ENCODE assay signal across 1 cellular context in the genomic region with DNA sequence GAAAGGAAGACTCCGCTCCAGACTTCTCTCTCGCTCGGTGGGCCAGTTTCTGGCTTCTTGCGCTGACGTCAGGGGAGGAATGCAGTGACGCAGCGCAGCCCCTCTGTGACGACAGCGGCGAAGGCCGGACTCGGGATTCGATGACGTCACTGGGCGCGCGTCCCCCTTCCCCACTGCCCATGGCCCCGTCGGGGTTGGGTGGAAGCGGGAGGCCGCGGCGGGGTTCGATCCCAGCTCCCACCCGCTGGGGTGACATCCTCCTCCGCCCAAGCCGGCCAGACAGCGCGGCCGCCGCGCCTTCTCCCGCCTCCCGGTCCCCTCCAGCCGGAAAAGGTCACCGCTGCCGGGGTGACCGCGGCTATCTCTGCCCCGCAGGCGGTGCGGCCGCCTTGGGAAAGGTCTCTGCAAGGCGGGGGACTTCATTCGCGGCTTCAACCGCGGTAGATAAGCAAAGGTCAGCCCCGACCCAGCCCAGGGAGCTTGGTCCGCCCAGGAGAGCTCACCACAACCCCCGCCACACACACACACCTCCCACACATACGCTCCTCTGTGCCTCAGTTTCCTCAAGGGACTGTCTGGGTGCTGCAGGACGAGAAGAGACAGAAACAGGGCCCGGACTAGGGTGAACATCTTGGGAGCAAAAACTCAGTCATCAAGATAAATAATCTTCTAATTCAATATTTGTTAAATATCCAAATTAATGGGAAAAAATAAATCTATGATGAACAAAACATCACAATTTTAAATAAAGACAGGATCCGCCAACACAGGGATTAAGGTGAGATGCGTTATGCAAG.
TF ChIP-seq lines count a peak whose summit lies in the region.

No MANE protein-coding gene starts in this region.

TF ChIP-seq in K562, 482 proteins besides CTCF, POLR2A, EP300 and RAD21 (continued from another document and continues in another):
- TF ChIP-seq, protein P1, sequence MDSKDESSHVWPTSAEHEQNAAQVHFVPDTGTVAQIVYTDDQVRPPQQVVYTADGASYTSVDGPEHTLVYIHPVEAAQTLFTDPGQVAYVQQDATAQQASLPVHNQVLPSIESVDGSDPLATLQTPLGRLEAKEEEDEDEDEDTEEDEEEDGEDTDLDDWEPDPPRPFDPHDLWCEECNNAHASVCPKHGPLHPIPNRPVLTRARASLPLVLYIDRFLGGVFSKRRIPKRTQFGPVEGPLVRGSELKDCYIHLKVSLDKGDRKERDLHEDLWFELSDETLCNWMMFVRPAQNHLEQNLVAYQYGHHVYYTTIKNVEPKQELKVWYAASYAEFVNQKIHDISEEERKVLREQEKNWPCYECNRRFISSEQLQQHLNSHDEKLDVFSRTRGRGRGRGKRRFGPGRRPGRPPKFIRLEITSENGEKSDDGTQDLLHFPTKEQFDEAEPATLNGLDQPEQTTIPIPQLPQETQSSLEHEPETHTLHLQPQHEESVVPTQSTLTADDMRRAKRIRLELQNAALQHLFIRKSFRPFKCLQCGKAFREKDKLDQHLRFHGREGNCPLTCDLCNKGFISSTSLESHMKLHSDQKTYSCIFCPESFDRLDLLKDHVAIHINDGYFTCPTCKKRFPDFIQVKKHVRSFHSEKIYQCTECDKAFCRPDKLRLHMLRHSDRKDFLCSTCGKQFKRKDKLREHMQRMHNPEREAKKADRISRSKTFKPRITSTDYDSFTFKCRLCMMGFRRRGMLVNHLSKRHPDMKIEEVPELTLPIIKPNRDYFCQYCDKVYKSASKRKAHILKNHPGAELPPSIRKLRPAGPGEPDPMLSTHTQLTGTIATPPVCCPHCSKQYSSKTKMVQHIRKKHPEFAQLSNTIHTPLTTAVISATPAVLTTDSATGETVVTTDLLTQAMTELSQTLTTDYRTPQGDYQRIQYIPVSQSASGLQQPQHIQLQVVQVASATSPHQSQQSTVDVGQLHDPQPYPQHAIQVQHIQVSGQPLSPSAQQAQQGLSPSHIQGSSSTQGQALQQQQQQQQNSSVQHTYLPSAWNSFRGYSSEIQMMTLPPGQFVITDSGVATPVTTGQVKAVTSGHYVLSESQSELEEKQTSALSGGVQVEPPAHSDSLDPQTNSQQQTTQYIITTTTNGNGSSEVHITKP (IDR thresholded peaks at IDR 0.05; ENCODE audit: partially characterized antibody), result peak; percentile 83
- peak; percentile 100 for TF ChIP-seq CCNT2 (IDR thresholded peaks at IDR 0.05; ENCODE audit: borderline replicate concordance, extremely low read depth, insufficient read length, low read depth, low read length)
- TF ChIP-seq ZNF263 (CRISPR knock-in tag; IDR thresholded peaks at IDR 0.05; ENCODE audit: borderline replicate concordance), result peak; percentile 81
- peak; percentile 100 for TF ChIP-seq SMARCE1 (IDR thresholded peaks at IDR 0.05)
- peak; percentile 87 for TF ChIP-seq ZFX (CRISPR knock-in tag; IDR thresholded peaks at IDR 0.05)
- TF ChIP-seq, protein P2, sequence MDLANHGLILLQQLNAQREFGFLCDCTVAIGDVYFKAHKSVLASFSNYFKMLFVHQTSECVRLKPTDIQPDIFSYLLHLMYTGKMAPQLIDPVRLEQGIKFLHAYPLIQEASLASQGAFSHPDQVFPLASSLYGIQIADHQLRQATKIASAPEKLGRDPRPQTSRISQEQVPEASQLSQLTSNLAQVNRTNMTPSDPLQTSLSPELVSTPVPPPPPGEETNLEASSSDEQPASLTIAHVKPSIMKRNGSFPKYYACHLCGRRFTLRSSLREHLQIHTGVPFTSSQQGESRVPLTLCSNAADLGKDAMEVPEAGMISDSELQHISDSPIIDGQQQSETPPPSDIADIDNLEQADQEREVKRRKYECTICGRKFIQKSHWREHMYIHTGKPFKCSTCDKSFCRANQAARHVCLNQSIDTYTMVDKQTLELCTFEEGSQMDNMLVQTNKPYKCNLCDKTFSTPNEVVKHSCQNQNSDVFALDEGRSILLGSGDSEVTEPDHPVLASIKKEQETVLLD (IDR thresholded peaks at IDR 0.05), result peak; percentile 45
- peak; percentile 77 for TF ChIP-seq ZFP36 (IDR thresholded peaks at IDR 0.05; ENCODE audit: low read depth, low read length, partially characterized antibody)
- peak; percentile 96 for TF ChIP-seq GATAD2B (IDR thresholded peaks at IDR 0.05; ENCODE audit: borderline replicate concordance)
- peak; percentile 97 to 99 for TF ChIP-seq MAZ (CRISPR knock-in tag; conservative IDR thresholded peaks at IDR 0.05 in 1 of 2, IDR thresholded peaks at IDR 0.05 in 1 of 2)
- no peak for TF ChIP-seq POLR3A (IDR thresholded peaks at IDR 0.05; ENCODE audit: borderline replicate concordance, extremely low read depth, insufficient read depth, insufficient read length)
- no peak for TF ChIP-seq HNRNPLL (IDR thresholded peaks at IDR 0.05; ENCODE audit: low read depth, low read length, poor library complexity, severe bottlenecking)
- TF ChIP-seq PML (IDR thresholded peaks at IDR 0.05; ENCODE audit: low read length), result peak; percentile 94
- TF ChIP-seq, protein P3, sequence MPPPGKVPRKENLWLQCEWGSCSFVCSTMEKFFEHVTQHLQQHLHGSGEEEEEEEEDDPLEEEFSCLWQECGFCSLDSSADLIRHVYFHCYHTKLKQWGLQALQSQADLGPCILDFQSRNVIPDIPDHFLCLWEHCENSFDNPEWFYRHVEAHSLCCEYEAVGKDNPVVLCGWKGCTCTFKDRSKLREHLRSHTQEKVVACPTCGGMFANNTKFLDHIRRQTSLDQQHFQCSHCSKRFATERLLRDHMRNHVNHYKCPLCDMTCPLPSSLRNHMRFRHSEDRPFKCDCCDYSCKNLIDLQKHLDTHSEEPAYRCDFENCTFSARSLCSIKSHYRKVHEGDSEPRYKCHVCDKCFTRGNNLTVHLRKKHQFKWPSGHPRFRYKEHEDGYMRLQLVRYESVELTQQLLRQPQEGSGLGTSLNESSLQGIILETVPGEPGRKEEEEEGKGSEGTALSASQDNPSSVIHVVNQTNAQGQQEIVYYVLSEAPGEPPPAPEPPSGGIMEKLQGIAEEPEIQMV (tag; conservative IDR thresholded peaks at IDR 0.05; ENCODE audit: low read depth), result 0 out of 2 replicates have a peak, but pooled peaks have one; percentile 41
- TF ChIP-seq SMC3 (conservative IDR thresholded peaks at IDR 0.05; ENCODE audit: insufficient read depth, low read depth, low read length), result 0 out of 2 replicates have a peak, but pooled peaks have one; percentile 15
- TF ChIP-seq ZBTB1 (CRISPR knock-in tag; IDR thresholded peaks at IDR 0.05; ENCODE audit: borderline replicate concordance, low read depth), result peak; percentile 99
- peak; percentile 89 for TF ChIP-seq FOXM1 (IDR thresholded peaks at IDR 0.05; ENCODE audit: low read depth)
- TF ChIP-seq FOXM1 (CRISPR knock-in tag; IDR thresholded peaks at IDR 0.05; ENCODE audit: low read depth), result no peak
- TF ChIP-seq ARID1B (IDR thresholded peaks at IDR 0.05), result peak; percentile 100
- TF ChIP-seq MAFG (tag; conservative IDR thresholded peaks at IDR 0.05), result no peak
- TF ChIP-seq, protein P4, sequence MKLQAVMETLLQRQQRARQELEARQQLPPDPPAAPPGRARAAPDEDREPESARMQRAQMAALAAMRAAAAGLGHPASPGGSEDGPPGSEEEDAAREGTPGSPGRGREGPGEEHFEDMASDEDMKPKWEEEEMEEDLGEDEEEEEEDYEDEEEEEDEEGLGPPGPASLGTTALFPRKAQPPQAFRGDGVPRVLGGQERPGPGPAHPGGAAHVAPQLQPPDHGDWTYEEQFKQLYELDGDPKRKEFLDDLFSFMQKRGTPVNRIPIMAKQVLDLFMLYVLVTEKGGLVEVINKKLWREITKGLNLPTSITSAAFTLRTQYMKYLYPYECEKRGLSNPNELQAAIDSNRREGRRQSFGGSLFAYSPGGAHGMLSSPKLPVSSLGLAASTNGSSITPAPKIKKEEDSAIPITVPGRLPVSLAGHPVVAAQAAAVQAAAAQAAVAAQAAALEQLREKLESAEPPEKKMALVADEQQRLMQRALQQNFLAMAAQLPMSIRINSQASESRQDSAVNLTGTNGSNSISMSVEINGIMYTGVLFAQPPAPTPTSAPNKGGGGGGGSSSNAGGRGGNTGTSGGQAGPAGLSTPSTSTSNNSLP (IDR thresholded peaks at IDR 0.05; ENCODE audit: borderline replicate concordance, low read depth, low read length), result 0 out of 2 replicates have a peak, but pooled peaks have one; percentile 52
- TF ChIP-seq KLF16 (IDR thresholded peaks at IDR 0.05), result peak; percentile 95
- peak; percentile 90 for TF ChIP-seq ETV1 (tag; conservative IDR thresholded peaks at IDR 0.05; ENCODE audit: low read depth)
- TF ChIP-seq DPF2 (IDR thresholded peaks at IDR 0.05), result peak; percentile 100
- TF ChIP-seq ERF (CRISPR knock-in tag; IDR thresholded peaks at IDR 0.05), result peak; percentile 51; the same call in 1 of the 2 replicates
- TF ChIP-seq ZSCAN29 (IDR thresholded peaks at IDR 0.05), result peak; percentile 73
- TF ChIP-seq NCOA1 (IDR thresholded peaks at IDR 0.05; ENCODE audit: low read depth), result peak; percentile 99
- TF ChIP-seq, protein P5, sequence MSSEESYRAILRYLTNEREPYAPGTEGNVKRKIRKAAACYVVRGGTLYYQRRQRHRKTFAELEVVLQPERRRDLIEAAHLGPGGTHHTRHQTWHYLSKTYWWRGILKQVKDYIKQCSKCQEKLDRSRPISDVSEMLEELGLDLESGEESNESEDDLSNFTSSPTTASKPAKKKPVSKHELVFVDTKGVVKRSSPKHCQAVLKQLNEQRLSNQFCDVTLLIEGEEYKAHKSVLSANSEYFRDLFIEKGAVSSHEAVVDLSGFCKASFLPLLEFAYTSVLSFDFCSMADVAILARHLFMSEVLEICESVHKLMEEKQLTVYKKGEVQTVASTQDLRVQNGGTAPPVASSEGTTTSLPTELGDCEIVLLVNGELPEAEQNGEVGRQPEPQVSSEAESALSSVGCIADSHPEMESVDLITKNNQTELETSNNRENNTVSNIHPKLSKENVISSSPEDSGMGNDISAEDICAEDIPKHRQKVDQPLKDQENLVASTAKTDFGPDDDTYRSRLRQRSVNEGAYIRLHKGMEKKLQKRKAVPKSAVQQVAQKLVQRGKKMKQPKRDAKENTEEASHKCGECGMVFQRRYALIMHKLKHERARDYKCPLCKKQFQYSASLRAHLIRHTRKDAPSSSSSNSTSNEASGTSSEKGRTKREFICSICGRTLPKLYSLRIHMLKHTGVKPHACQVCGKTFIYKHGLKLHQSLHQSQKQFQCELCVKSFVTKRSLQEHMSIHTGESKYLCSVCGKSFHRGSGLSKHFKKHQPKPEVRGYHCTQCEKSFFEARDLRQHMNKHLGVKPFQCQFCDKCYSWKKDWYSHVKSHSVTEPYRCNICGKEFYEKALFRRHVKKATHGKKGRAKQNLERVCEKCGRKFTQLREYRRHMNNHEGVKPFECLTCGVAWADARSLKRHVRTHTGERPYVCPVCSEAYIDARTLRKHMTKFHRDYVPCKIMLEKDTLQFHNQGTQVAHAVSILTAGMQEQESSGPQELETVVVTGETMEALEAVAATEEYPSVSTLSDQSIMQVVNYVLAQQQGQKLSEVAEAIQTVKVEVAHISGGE (CRISPR knock-in tag; IDR thresholded peaks at IDR 0.05), result peak in 2 of 3 experiments; percentile 54 to 86; a peak in 3 of 6 replicates
- TF ChIP-seq RBM14 (IDR thresholded peaks at IDR 0.05; ENCODE audit: borderline replicate concordance, insufficient read depth, low read depth, low read length), result no peak
- peak in 1 of 2 experiments; percentile 95; a peak in 2 of 4 replicates for TF ChIP-seq NONO (IDR thresholded peaks at IDR 0.05; ENCODE audit: low read depth in 2 of 2, low read length in 1 of 2)
- TF ChIP-seq, protein P6, sequence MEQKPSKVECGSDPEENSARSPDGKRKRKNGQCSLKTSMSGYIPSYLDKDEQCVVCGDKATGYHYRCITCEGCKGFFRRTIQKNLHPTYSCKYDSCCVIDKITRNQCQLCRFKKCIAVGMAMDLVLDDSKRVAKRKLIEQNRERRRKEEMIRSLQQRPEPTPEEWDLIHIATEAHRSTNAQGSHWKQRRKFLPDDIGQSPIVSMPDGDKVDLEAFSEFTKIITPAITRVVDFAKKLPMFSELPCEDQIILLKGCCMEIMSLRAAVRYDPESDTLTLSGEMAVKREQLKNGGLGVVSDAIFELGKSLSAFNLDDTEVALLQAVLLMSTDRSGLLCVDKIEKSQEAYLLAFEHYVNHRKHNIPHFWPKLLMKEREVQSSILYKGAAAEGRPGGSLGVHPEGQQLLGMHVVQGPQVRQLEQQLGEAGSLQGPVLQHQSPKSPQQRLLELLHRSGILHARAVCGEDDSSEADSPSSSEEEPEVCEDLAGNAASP (IDR thresholded peaks at IDR 0.05), result no peak
- peak; percentile 87; the same call in 1 of the 2 replicates for TF ChIP-seq GATAD2A (IDR thresholded peaks at IDR 0.05)
- peak; percentile 100 for TF ChIP-seq SMAD4 (CRISPR knock-in tag; conservative IDR thresholded peaks at IDR 0.05)
- no peak for TF ChIP-seq ZNF324 (CRISPR knock-in tag; IDR thresholded peaks at IDR 0.05)
- TF ChIP-seq, protein P7, sequence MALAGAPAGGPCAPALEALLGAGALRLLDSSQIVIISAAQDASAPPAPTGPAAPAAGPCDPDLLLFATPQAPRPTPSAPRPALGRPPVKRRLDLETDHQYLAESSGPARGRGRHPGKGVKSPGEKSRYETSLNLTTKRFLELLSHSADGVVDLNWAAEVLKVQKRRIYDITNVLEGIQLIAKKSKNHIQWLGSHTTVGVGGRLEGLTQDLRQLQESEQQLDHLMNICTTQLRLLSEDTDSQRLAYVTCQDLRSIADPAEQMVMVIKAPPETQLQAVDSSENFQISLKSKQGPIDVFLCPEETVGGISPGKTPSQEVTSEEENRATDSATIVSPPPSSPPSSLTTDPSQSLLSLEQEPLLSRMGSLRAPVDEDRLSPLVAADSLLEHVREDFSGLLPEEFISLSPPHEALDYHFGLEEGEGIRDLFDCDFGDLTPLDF (CRISPR knock-in tag; IDR thresholded peaks at IDR 0.05), result peak; percentile 93
- TF ChIP-seq, protein P8, sequence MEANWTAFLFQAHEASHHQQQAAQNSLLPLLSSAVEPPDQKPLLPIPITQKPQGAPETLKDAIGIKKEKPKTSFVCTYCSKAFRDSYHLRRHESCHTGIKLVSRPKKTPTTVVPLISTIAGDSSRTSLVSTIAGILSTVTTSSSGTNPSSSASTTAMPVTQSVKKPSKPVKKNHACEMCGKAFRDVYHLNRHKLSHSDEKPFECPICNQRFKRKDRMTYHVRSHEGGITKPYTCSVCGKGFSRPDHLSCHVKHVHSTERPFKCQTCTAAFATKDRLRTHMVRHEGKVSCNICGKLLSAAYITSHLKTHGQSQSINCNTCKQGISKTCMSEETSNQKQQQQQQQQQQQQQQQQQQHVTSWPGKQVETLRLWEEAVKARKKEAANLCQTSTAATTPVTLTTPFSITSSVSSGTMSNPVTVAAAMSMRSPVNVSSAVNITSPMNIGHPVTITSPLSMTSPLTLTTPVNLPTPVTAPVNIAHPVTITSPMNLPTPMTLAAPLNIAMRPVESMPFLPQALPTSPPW (CRISPR knock-in tag; IDR thresholded peaks at IDR 0.05), result peak; percentile 97
